ENCODE assay signal across 1 cellular context in genomic region chr13:32037471-32037870, GRCh38.
TF ChIP-seq lines count a peak whose summit lies in the region.

No MANE protein-coding gene starts in this region.

TF ChIP-seq in IMR-90, 13 proteins besides CTCF, POLR2A, EP300 and RAD21:
- TF ChIP-seq MXI1 (IDR thresholded peaks at IDR 0.05; ENCODE audit: borderline replicate concordance, low read depth, low read length) = no peak
- TF ChIP-seq RCOR1 (IDR thresholded peaks at IDR 0.05; ENCODE audit: insufficient replicate concordance, low read length) = no peak
- TF ChIP-seq FOS (IDR thresholded peaks at IDR 0.05; ENCODE audit: low read depth, low read length) = no peak
- no peak for TF ChIP-seq RFX5 (IDR thresholded peaks at IDR 0.05; ENCODE audit: low read depth, low read length)
- no peak for TF ChIP-seq CEBPB (IDR thresholded peaks at IDR 0.05; ENCODE audit: low read depth, low read length)
